Comparison of ENCODE assay signal across 19 cellular contexts in the genomic region with DNA sequence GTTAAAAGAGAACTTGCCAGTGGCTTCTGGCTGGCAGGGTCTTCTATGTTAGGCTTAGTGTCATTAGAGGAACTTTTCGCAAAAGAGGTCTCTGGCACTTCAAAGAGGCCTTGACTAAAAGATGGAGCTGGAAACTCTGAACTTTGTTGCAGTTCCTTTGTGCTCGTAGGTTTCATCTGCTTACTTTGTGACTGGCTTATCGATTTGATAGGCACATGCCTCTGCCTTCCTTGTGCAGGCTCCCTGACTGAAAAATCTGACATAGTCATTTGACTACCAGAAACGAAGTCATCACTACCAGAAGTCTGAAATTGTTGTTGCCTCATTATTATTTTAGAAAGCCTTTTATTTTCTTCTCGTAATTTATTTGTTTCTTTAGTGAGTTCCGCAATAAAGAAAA.
"Had no signal": no experiment of that assay in that cellular context is flagged by ENCODE, and none has a peak within 500 bp of the region (broad histone marks: within the 10 kb centered on the region; RNA-seq: fewer than 3 reads in every experiment).

No MANE protein-coding gene starts in this region.

- H3K9me3 Mint-ChIP-seq: activated CD4-positive, alpha-beta memory T cell treated with anti-CD3 and anti-CD28 coated beads, Interleukin-2, amount 10 ng/mL, durations not matched to agents 7 days and 5 days; activated CD4-positive, alpha-beta T cell treated with anti-CD3 and anti-CD28 coated beads, Interleukin-2, amount 10 ng/mL, durations not matched to agents 24 days and 14 days; activated T-helper 17 cell treated with anti-CD3 and anti-CD28 coated beads, Interleukin-2, amount 50 U/mL, for 72 hours; natural killer cell treated with Interleukin-12 subunit alpha and Interleukin-12 subunit beta and Interleukin-15 and Interleukin-18, amount 100 ng/mL, for 72 hours had no signal

- H3K27me3 Mint-ChIP-seq: activated CD4-positive, alpha-beta memory T cell treated with anti-CD3 and anti-CD28 coated beads, Interleukin-2, amount 10 ng/mL, durations not matched to agents 7 days and 5 days; activated CD4-positive, alpha-beta T cell treated with anti-CD3 and anti-CD28 coated beads, Interleukin-2, amount 10 ng/mL, durations not matched to agents 24 days and 14 days; activated T-helper 17 cell treated with anti-CD3 and anti-CD28 coated beads, Interleukin-2, amount 50 U/mL, for 72 hours; natural killer cell treated with Interleukin-12 subunit alpha and Interleukin-12 subunit beta and Interleukin-15 and Interleukin-18, amount 100 ng/mL, for 72 hours; T-helper 17 cell had no signal

- H3K4me1 ChIP-seq: body of pancreas, pancreas, transverse colon had no signal

- H3K9me3 ChIP-seq: body of pancreas, heart right ventricle, pancreas, transverse colon had no signal

- H3K27ac Mint-ChIP-seq: activated CD4-positive, alpha-beta memory T cell treated with anti-CD3 and anti-CD28 coated beads, Interleukin-2, amount 10 ng/mL, durations not matched to agents 7 days and 5 days; activated CD4-positive, alpha-beta T cell treated with anti-CD3 and anti-CD28 coated beads, Interleukin-2, amount 10 ng/mL, durations not matched to agents 24 days and 14 days; activated T-helper 17 cell treated with anti-CD3 and anti-CD28 coated beads, Interleukin-2, amount 50 U/mL, for 72 hours; natural killer cell treated with Interleukin-12 subunit alpha and Interleukin-12 subunit beta and Interleukin-15 and Interleukin-18, amount 100 ng/mL, for 72 hours; T-helper 17 cell had no signal

- H3K4me3 ChIP-seq: body of pancreas, cardiac muscle cell, heart right ventricle, pancreas, transverse colon had no signal

- H3K36me3 ChIP-seq: cardiac muscle cell, pancreas, transverse colon had no signal

- H3K27me3 ChIP-seq: body of pancreas, cardiac muscle cell, transverse colon had no signal

- H3K4me1 Mint-ChIP-seq: activated CD4-positive, alpha-beta memory T cell treated with anti-CD3 and anti-CD28 coated beads, Interleukin-2, amount 10 ng/mL, durations not matched to agents 7 days and 5 days; activated CD4-positive, alpha-beta T cell treated with anti-CD3 and anti-CD28 coated beads, Interleukin-2, amount 10 ng/mL, durations not matched to agents 24 days and 14 days; activated T-helper 17 cell treated with anti-CD3 and anti-CD28 coated beads, Interleukin-2, amount 50 U/mL, for 72 hours; T-helper 17 cell had no signal

- DNase-seq: activated CD4-positive, alpha-beta memory T cell treated with anti-CD3 and anti-CD28 coated beads, Interleukin-2, amount 10 ng/mL, durations not matched to agents 7 days and 5 days; activated CD4-positive, alpha-beta T cell treated with anti-CD3 and anti-CD28 coated beads, Interleukin-2, amount 10 ng/mL, durations not matched to agents 24 days and 14 days; activated CD4-positive, CD25-positive, alpha-beta regulatory T cell; anterior cingulate cortex; body of pancreas; effector CD4-positive, alpha-beta T cell; heart right ventricle; islet precursor cell; left cardiac atrium; midbrain; pancreas; right cardiac atrium; stimulated activated CD4-positive, alpha-beta T cell treated with anti-CD3 and anti-CD28 coated beads, Interleukin-12 subunit alpha, Interleukin-12 subunit beta, amount 100 ng/mL, for 4 hours; stimulated activated CD4-positive, alpha-beta T cell treated with anti-CD3 and anti-CD28 coated beads, Interleukin-4, amount 100 ng/mL, for 4 hours; T-helper 17 cell; transverse colon had no signal

- H3K27ac ChIP-seq: body of pancreas, cardiac muscle cell, heart right ventricle, pancreas, transverse colon had no signal

- H3K4me3 Mint-ChIP-seq: activated CD4-positive, alpha-beta memory T cell treated with anti-CD3 and anti-CD28 coated beads, Interleukin-2, amount 10 ng/mL, durations not matched to agents 7 days and 5 days; activated CD4-positive, alpha-beta T cell treated with anti-CD3 and anti-CD28 coated beads, Interleukin-2, amount 10 ng/mL, durations not matched to agents 24 days and 14 days; activated T-helper 17 cell treated with anti-CD3 and anti-CD28 coated beads, Interleukin-2, amount 50 U/mL, for 72 hours; natural killer cell treated with Interleukin-12 subunit alpha and Interleukin-12 subunit beta and Interleukin-15 and Interleukin-18, amount 100 ng/mL, for 72 hours; T-helper 17 cell had no signal

- ATAC-seq: activated T-helper 17 cell treated with anti-CD3 and anti-CD28 coated beads, Interleukin-2, amount 50 U/mL, for 72 hours; body of pancreas; heart right ventricle; left cardiac atrium; natural killer cell treated with Interleukin-12 subunit alpha and Interleukin-12 subunit beta and Interleukin-15 and Interleukin-18, amount 100 ng/mL, for 72 hours; pancreas; right cardiac atrium; T-helper 17 cell had no signal
